ENCODE assay signal across 1 cellular context in genomic region chr9:112002847-112003457, GRCh38.
TF ChIP-seq lines count a peak whose summit lies in the region.

No MANE protein-coding gene starts in this region.

TF ChIP-seq in IMR-90, 13 proteins besides CTCF, POLR2A, EP300 and RAD21:
- no peak for TF ChIP-seq RFX5 (IDR thresholded peaks at IDR 0.05; ENCODE audit: low read depth, low read length)
- no peak for TF ChIP-seq MAZ (IDR thresholded peaks at IDR 0.05; ENCODE audit: borderline replicate concordance, low read depth, low read length)
- peak; percentile 96 for TF ChIP-seq BHLHE40 (IDR thresholded peaks at IDR 0.05; ENCODE audit: low read depth, low read length)
- TF ChIP-seq FOS (IDR thresholded peaks at IDR 0.05; ENCODE audit: low read depth, low read length), result peak; percentile 58; the same call in 1 of the 2 replicates
- TF ChIP-seq MAFK (IDR thresholded peaks at IDR 0.05; ENCODE audit: low read depth, low read length), result no peak
- TF ChIP-seq USF2 (IDR thresholded peaks at IDR 0.05; ENCODE audit: low read depth, low read length), result peak; percentile 85
- no peak for TF ChIP-seq RCOR1 (IDR thresholded peaks at IDR 0.05; ENCODE audit: insufficient replicate concordance, low read length)
- TF ChIP-seq ELK1 (IDR thresholded peaks at IDR 0.05; ENCODE audit: borderline replicate concordance, low read depth, low read length), result no peak
- TF ChIP-seq CEBPB (IDR thresholded peaks at IDR 0.05; ENCODE audit: low read depth, low read length), result peak; percentile 11; the same call in 1 of the 2 replicates
- TF ChIP-seq SMC3 (IDR thresholded peaks at IDR 0.05; ENCODE audit: low read depth, low read length), result no peak
- no peak for TF ChIP-seq MXI1 (IDR thresholded peaks at IDR 0.05; ENCODE audit: borderline replicate concordance, low read depth, low read length)
- TF ChIP-seq NFE2L2 (IDR thresholded peaks at IDR 0.05; ENCODE audit: low read depth, low read length), result no peak
- TF ChIP-seq CHD1 (IDR thresholded peaks at IDR 0.05; ENCODE audit: low read depth, low read length), result no peak
